ENCODE assay signal across 9 cellular contexts in the genomic region with DNA sequence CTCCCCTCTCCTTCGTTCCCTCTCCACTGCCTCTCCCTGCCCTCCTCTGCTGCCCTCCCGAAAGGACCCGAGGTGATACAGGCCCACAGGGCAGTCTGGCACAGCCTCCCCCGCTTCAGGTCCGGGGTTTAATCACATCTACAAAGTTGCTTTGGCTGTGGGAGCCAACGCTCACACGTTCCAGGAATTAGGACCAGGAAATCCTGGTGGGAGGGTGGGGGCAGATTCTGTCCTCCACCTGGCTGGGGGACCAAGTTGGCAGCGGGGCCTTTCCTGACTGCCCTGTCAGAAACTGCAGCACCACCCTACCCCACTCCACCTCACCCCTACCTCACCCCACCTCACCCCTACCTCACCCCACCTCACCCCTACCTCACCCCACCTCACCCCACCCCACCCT.
DNase-seq lines count a peak whose midpoint lies in the region; ATAC-seq lines count a peak whose summit lies in the region.
"Had no signal": no experiment of that assay in that cellular context is flagged by ENCODE, and none has a peak within 500 bp of the region (broad histone marks: within the 10 kb centered on the region; RNA-seq: fewer than 3 reads in every experiment).

No MANE protein-coding gene starts in this region.

- no peaks in the 10 kb centered on the region for H3K27me3 Mint-ChIP-seq in activated naive CD8-positive, alpha-beta T cell
- peaks cover 27 to 38% of the 10 kb centered on the region in 2 donors for H3K27me3 Mint-ChIP-seq in stimulated activated naive B cell treated with anti-CD40 and anti-IgM and Interleukin-4, amounts not matched to agents 10 μg/mL and 1 μg/mL and 100 μg/mL, for 72 hours

- peak overlapping the region; percentile 97 for H3K27ac Mint-ChIP-seq in activated naive CD8-positive, alpha-beta T cell
- peak overlapping the region; percentile 95 for H3K27ac Mint-ChIP-seq in stimulated activated naive B cell treated with anti-CD40 and anti-IgM and Interleukin-4, amounts not matched to agents 10 μg/mL and 1 μg/mL and 100 μg/mL, for 72 hours

- no peaks in the 10 kb centered on the region for H3K9me3 ChIP-seq in KOPT-K1 (ENCODE audit: insufficient read depth, low read length, poor library complexity, severe bottlenecking)

- peak; percentile 12 to 25 for ATAC-seq in stimulated activated naive B cell treated with anti-CD40 and anti-IgM and Interleukin-4, amounts not matched to agents 10 μg/mL and 1 μg/mL and 100 μg/mL, for 72 hours (replicated peaks)
- no peak for ATAC-seq in HG02763 (IDR thresholded peaks at IDR 0.05; ENCODE audit: unreplicated experiment)
- ATAC-seq in GM18858 (IDR thresholded peaks at IDR 0.05; ENCODE audit: unreplicated experiment), result no peak

- peaks cover 48% of the 10 kb centered on the region for H3K4me1 Mint-ChIP-seq in activated naive CD8-positive, alpha-beta T cell (ENCODE audit: low read depth)
- H3K4me1 Mint-ChIP-seq in stimulated activated naive B cell treated with anti-CD40 and anti-IgM and Interleukin-4, amounts not matched to agents 10 μg/mL and 1 μg/mL and 100 μg/mL, for 72 hours, result peaks cover 35 to 58% of the 10 kb centered on the region in 2 donors

- peak overlapping the region; percentile 75 for H3K4me3 Mint-ChIP-seq in activated naive CD8-positive, alpha-beta T cell
- H3K4me3 Mint-ChIP-seq in stimulated activated naive B cell treated with anti-CD40 and anti-IgM and Interleukin-4, amounts not matched to agents 10 μg/mL and 1 μg/mL and 100 μg/mL, for 72 hours, result peak overlapping the region; percentile 71 to 81

- H3K27ac ChIP-seq in KOPT-K1 (ENCODE audit: low read depth, low read length, poor library complexity, severe bottlenecking), result peak overlapping the region; percentile 84
- H3K27ac ChIP-seq: WERI-Rb-1 had no signal

- peak; percentile 27 for DNase-seq in left kidney (ENCODE audit: low read depth, low spot score)
- no peak for DNase-seq in stimulated activated naive B cell treated with anti-CD40 and anti-IgM and Interleukin-4, amounts not matched to agents 10 μg/mL and 1 μg/mL and 100 μg/mL, for 72 hours
- DNase-seq in 8988T, result no peak
- DNase-seq: NCI-H524, WERI-Rb-1 had no signal

- H3K36me3 ChIP-seq in KOPT-K1 (ENCODE audit: insufficient read depth, low read length), result no peaks in the 10 kb centered on the region
- H3K36me3 ChIP-seq: WERI-Rb-1 had no signal

- H3K9me3 Mint-ChIP-seq in activated naive CD8-positive, alpha-beta T cell (ENCODE audit: low read depth), result no peaks in the 10 kb centered on the region
- H3K9me3 Mint-ChIP-seq in stimulated activated naive B cell treated with anti-CD40 and anti-IgM and Interleukin-4, amounts not matched to agents 10 μg/mL and 1 μg/mL and 100 μg/mL, for 72 hours, result peaks cover 0 to 1% of the 10 kb centered on the region in 2 donors

- no peaks in the 10 kb centered on the region for H3K36me3 Mint-ChIP-seq in activated naive CD8-positive, alpha-beta T cell
- H3K36me3 Mint-ChIP-seq in stimulated activated naive B cell treated with anti-CD40 and anti-IgM and Interleukin-4, amounts not matched to agents 10 μg/mL and 1 μg/mL and 100 μg/mL, for 72 hours, result no peaks in the 10 kb centered on the region

Comparison
In these comparisons a context has a peak if more than half of its experiments do, and no peak if none do; other contexts are left out.
1. ATAC-seq: peak in stimulated activated naive B cell treated with anti-CD40 and anti-IgM and Interleukin-4, amounts not matched to agents 10 μg/mL and 1 μg/mL and 100 μg/mL, for 72 hours (2 of 2); none in HG02763 (single experiment) and GM18858 (single experiment).